2 cellular contexts compared by ENCODE assay signal in genomic region chr19:3039641-3040077, GRCh38.
TF ChIP-seq lines count a peak whose summit lies in the region.

No MANE protein-coding gene starts in this region.

TF ChIP-seq in HepG2, 621 proteins besides CTCF, POLR2A, EP300 and RAD21 (continues in another document):
- no peak for TF ChIP-seq NFKBIZ (CRISPR knock-in tag; IDR thresholded peaks at IDR 0.05)
- no peak for TF ChIP-seq ZNF496 (CRISPR knock-in tag; IDR thresholded peaks at IDR 0.05; ENCODE audit: insufficient replicate concordance)
- TF ChIP-seq ZNF687 (CRISPR knock-in tag; IDR thresholded peaks at IDR 0.05) = 0 out of 2 replicates have a peak, but pooled peaks have one; percentile 29
- no peak for TF ChIP-seq ZBTB38 (CRISPR knock-in tag; IDR thresholded peaks at IDR 0.05)
- no peak for TF ChIP-seq NR3C1 (CRISPR knock-in tag; IDR thresholded peaks at IDR 0.05)
- TF ChIP-seq HNRNPH1 (optimal IDR thresholded peaks at IDR 0.05; ENCODE audit: low read depth, low read length) = no peak
- TF ChIP-seq ZNF75D (CRISPR knock-in tag; IDR thresholded peaks at IDR 0.05; ENCODE audit: borderline replicate concordance) = no peak
- peak; percentile 29; the same call in 1 of the 2 replicates for TF ChIP-seq KDM5B (CRISPR knock-in tag; IDR thresholded peaks at IDR 0.05; ENCODE audit: borderline replicate concordance)
- TF ChIP-seq, protein P1, sequence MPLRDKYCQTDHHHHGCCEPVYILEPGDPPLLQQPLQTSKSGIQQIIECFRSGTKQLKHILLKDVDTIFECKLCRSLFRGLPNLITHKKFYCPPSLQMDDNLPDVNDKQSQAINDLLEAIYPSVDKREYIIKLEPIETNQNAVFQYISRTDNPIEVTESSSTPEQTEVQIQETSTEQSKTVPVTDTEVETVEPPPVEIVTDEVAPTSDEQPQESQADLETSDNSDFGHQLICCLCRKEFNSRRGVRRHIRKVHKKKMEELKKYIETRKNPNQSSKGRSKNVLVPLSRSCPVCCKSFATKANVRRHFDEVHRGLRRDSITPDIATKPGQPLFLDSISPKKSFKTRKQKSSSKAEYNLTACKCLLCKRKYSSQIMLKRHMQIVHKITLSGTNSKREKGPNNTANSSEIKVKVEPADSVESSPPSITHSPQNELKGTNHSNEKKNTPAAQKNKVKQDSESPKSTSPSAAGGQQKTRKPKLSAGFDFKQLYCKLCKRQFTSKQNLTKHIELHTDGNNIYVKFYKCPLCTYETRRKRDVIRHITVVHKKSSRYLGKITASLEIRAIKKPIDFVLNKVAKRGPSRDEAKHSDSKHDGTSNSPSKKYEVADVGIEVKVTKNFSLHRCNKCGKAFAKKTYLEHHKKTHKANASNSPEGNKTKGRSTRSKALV (CRISPR knock-in tag; IDR thresholded peaks at IDR 0.05) = no peak
- TF ChIP-seq MIER3 (CRISPR knock-in tag; IDR thresholded peaks at IDR 0.05; ENCODE audit: borderline replicate concordance) = no peak
- TF ChIP-seq ZNF720 (CRISPR knock-in tag; IDR thresholded peaks at IDR 0.05) = no peak
- peak; percentile 78 for TF ChIP-seq ZNF121 (CRISPR knock-in tag; IDR thresholded peaks at IDR 0.05)
- TF ChIP-seq, protein P2, sequence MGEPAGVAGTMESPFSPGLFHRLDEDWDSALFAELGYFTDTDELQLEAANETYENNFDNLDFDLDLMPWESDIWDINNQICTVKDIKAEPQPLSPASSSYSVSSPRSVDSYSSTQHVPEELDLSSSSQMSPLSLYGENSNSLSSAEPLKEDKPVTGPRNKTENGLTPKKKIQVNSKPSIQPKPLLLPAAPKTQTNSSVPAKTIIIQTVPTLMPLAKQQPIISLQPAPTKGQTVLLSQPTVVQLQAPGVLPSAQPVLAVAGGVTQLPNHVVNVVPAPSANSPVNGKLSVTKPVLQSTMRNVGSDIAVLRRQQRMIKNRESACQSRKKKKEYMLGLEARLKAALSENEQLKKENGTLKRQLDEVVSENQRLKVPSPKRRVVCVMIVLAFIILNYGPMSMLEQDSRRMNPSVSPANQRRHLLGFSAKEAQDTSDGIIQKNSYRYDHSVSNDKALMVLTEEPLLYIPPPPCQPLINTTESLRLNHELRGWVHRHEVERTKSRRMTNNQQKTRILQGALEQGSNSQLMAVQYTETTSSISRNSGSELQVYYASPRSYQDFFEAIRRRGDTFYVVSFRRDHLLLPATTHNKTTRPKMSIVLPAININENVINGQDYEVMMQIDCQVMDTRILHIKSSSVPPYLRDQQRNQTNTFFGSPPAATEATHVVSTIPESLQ (CRISPR knock-in tag; conservative IDR thresholded peaks at IDR 0.05) = no peak
- no peak for TF ChIP-seq GABPB1 (CRISPR knock-in tag; IDR thresholded peaks at IDR 0.05)
- TF ChIP-seq, protein P3, sequence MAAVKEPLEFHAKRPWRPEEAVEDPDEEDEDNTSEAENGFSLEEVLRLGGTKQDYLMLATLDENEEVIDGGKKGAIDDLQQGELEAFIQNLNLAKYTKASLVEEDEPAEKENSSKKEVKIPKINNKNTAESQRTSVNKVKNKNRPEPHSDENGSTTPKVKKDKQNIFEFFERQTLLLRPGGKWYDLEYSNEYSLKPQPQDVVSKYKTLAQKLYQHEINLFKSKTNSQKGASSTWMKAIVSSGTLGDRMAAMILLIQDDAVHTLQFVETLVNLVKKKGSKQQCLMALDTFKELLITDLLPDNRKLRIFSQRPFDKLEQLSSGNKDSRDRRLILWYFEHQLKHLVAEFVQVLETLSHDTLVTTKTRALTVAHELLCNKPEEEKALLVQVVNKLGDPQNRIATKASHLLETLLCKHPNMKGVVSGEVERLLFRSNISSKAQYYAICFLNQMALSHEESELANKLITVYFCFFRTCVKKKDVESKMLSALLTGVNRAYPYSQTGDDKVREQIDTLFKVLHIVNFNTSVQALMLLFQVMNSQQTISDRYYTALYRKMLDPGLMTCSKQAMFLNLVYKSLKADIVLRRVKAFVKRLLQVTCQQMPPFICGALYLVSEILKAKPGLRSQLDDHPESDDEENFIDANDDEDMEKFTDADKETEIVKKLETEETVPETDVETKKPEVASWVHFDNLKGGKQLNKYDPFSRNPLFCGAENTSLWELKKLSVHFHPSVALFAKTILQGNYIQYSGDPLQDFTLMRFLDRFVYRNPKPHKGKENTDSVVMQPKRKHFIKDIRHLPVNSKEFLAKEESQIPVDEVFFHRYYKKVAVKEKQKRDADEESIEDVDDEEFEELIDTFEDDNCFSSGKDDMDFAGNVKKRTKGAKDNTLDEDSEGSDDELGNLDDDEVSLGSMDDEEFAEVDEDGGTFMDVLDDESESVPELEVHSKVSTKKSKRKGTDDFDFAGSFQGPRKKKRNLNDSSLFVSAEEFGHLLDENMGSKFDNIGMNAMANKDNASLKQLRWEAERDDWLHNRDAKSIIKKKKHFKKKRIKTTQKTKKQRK (IDR thresholded peaks at IDR 0.05; ENCODE audit: low read length) = no peak
- no peak for TF ChIP-seq TBX3 (IDR thresholded peaks at IDR 0.05; ENCODE audit: borderline replicate concordance)
- TF ChIP-seq ZNF230 (CRISPR knock-in tag; IDR thresholded peaks at IDR 0.05) = no peak
- no peak for TF ChIP-seq ZNF556 (CRISPR knock-in tag; IDR thresholded peaks at IDR 0.05; ENCODE audit: borderline replicate concordance)

TF ChIP-seq in liver, 16 proteins besides CTCF, POLR2A, EP300 and RAD21:
- no peak for TF ChIP-seq NR2F2 (IDR thresholded peaks at IDR 0.05)
- TF ChIP-seq YY1 (IDR thresholded peaks at IDR 0.05) = no peak
- TF ChIP-seq GABPA (IDR thresholded peaks at IDR 0.05 in 1 of 2, conservative IDR thresholded peaks at IDR 0.05 in 1 of 2) = no peak
- TF ChIP-seq, protein P4, sequence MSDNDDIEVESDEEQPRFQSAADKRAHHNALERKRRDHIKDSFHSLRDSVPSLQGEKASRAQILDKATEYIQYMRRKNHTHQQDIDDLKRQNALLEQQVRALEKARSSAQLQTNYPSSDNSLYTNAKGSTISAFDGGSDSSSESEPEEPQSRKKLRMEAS (IDR thresholded peaks at IDR 0.05) = no peak
- TF ChIP-seq, protein P5, sequence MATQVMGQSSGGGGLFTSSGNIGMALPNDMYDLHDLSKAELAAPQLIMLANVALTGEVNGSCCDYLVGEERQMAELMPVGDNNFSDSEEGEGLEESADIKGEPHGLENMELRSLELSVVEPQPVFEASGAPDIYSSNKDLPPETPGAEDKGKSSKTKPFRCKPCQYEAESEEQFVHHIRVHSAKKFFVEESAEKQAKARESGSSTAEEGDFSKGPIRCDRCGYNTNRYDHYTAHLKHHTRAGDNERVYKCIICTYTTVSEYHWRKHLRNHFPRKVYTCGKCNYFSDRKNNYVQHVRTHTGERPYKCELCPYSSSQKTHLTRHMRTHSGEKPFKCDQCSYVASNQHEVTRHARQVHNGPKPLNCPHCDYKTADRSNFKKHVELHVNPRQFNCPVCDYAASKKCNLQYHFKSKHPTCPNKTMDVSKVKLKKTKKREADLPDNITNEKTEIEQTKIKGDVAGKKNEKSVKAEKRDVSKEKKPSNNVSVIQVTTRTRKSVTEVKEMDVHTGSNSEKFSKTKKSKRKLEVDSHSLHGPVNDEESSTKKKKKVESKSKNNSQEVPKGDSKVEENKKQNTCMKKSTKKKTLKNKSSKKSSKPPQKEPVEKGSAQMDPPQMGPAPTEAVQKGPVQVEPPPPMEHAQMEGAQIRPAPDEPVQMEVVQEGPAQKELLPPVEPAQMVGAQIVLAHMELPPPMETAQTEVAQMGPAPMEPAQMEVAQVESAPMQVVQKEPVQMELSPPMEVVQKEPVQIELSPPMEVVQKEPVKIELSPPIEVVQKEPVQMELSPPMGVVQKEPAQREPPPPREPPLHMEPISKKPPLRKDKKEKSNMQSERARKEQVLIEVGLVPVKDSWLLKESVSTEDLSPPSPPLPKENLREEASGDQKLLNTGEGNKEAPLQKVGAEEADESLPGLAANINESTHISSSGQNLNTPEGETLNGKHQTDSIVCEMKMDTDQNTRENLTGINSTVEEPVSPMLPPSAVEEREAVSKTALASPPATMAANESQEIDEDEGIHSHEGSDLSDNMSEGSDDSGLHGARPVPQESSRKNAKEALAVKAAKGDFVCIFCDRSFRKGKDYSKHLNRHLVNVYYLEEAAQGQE (IDR thresholded peaks at IDR 0.05) = no peak
- no peak for TF ChIP-seq HNF4G (IDR thresholded peaks at IDR 0.05)
